ENCODE assay signal across 18 cellular contexts in genomic region chr2:83782122-83782521, GRCh38.
DNase-seq lines count a peak whose midpoint lies in the region; ATAC-seq and TF ChIP-seq lines count a peak whose summit lies in the region.
"Had no signal": no experiment of that assay in that cellular context is flagged by ENCODE, and none has a peak within 500 bp of the region (broad histone marks: within the 10 kb centered on the region; RNA-seq: fewer than 3 reads in every experiment).

No MANE protein-coding gene starts in this region.

- no peak overlapping the region for H3K4me3 Mint-ChIP-seq in GM23338

- H3K9me3 Mint-ChIP-seq in GM23338: no peaks in the 10 kb centered on the region

- peak; percentile 3 for DNase-seq in NCI-H82 (lab: John Stamatoyannopoulos, UW)
- DNase-seq in NCI-H82 treated with DMSO at 0.1 percent for 48 hours (lab: John Stamatoyannopoulos, UW; ENCODE audit: unreplicated experiment): no peak
- peak; percentile 22 for DNase-seq in GM23338 (ENCODE audit: low spot score)
- peak; percentile 7 for DNase-seq in SK-MEL-5 (ENCODE audit: low read depth, low spot score)
- DNase-seq in epithelial cell of esophagus (ENCODE audit: low read depth): peak; percentile 4
- DNase-seq in smooth muscle cell (lab: John Stamatoyannopoulos, UW; ENCODE audit: unreplicated experiment): no peak
- DNase-seq in stimulated activated CD4-positive, alpha-beta T cell treated with anti-CD3 and anti-CD28 coated beads, Interleukin-12 subunit alpha, Interleukin-12 subunit beta, amount 100 ng/mL, for 4 hours: no peak
- no peak for DNase-seq in kidney tubule cell (ENCODE audit: low spot score)
- DNase-seq: Caco-2, HCEC 1CT, Kasumi-1, NCI-H146, NCI-H2107, NCI-H226, NCI-H69, SHP77 had no signal

- peaks cover 6% of the 10 kb centered on the region; the same call in 2 of the 3 replicates for H3K4me1 Mint-ChIP-seq in GM23338

- H3K4me3 ChIP-seq in GM23338 (no peak overlapping the region), epithelial cell of esophagus (ENCODE audit: low read length) (no peak overlapping the region), smooth muscle cell (no peak overlapping the region)
- H3K4me3 ChIP-seq: A549 had no signal

- H3K27me3 Mint-ChIP-seq in GM23338 (ENCODE audit: insufficient read depth, low read depth, poor library complexity): peaks cover 2% of the 10 kb centered on the region

- peak; percentile 40 to 50 for TF ChIP-seq CTCF in GM23338 (conservative IDR thresholded peaks at IDR 0.05; ENCODE audit: low read depth in 2 of 2)
- peak; percentile 8 for TF ChIP-seq CTCF in epithelial cell of esophagus (IDR thresholded peaks at IDR 0.05; ENCODE audit: insufficient read depth, low read depth, low read length, missing control alignments)
- no peak for TF ChIP-seq CTCF in smooth muscle cell (IDR thresholded peaks at IDR 0.05; ENCODE audit: borderline replicate concordance, insufficient read depth, poor library complexity, severe bottlenecking)

- in situ Hi-C loops in SK-MEL-5 (cut with HindIII; ENCODE audit: low pct_unique_long_range_greater_than_20kb, low sequenced_read_pairs): no loop called here

- 0 out of 2 replicates have a peak, but pooled peaks cover 6% of the 10 kb centered on the region for H3K4me1 ChIP-seq in GM23338 (ENCODE audit: insufficient read depth)
- H3K4me1 ChIP-seq in smooth muscle cell (ENCODE audit: low read depth): no peaks in the 10 kb centered on the region
- H3K4me1 ChIP-seq: A549, Caco-2 had no signal

- no peak overlapping the region for H3K9ac ChIP-seq in smooth muscle cell (ENCODE audit: low read depth)

- H3K36me3 ChIP-seq in GM23338 (ENCODE audit: insufficient read depth) (no peaks in the 10 kb centered on the region), smooth muscle cell (ENCODE audit: low read depth) (no peaks in the 10 kb centered on the region)

- H3K36me3 Mint-ChIP-seq in GM23338 (ENCODE audit: low read depth): no peaks in the 10 kb centered on the region

- H2AFZ ChIP-seq in GM23338 (no peak overlapping the region), smooth muscle cell (ENCODE audit: low read depth) (no peak overlapping the region)

- no peak for ATAC-seq in GM23338
- ATAC-seq: A549, Panc1 had no signal

- WGBS in smooth muscle cell (ENCODE audit: low lambda C conversion rate): 68% methylated on average over 4 of the region's 4 CpGs

- no peaks in the 10 kb centered on the region for H3K9me3 ChIP-seq in smooth muscle cell (replicated peaks; ENCODE audit: low read depth)
- H3K9me3 ChIP-seq: A549, Caco-2 had no signal

- H4K20me1 ChIP-seq in GM23338 (replicated peaks; ENCODE audit: insufficient read depth) (no peaks in the 10 kb centered on the region), smooth muscle cell (ENCODE audit: low read depth) (no peaks in the 10 kb centered on the region)

- H3K27me3 ChIP-seq in GM23338 (ENCODE audit: insufficient read depth) (no peaks in the 10 kb centered on the region), smooth muscle cell (ENCODE audit: low read depth) (no peaks in the 10 kb centered on the region)

- H3F3A ChIP-seq in GM23338 (replicated peaks; ENCODE audit: low read depth) (no peaks in the 10 kb centered on the region), smooth muscle cell (ENCODE audit: low read depth) (no peaks in the 10 kb centered on the region)

- H3K79me2 ChIP-seq in GM23338 (replicated peaks; ENCODE audit: insufficient read depth) (no peaks in the 10 kb centered on the region), smooth muscle cell (ENCODE audit: low read depth) (no peaks in the 10 kb centered on the region)

- H3K27ac Mint-ChIP-seq in GM23338: no peak overlapping the region

- no peaks in the 10 kb centered on the region for H3K9me2 ChIP-seq in GM23338 (ENCODE audit: insufficient read depth)

- H3K4me2 ChIP-seq in GM23338 (no peak overlapping the region), smooth muscle cell (no peak overlapping the region)
- H3K4me2 ChIP-seq: A549 had no signal

- no peak overlapping the region for H3K27ac ChIP-seq in GM23338 (ENCODE audit: low read depth)
- H3K27ac ChIP-seq in smooth muscle cell (ENCODE audit: low read depth): no peak overlapping the region
- H3K27ac ChIP-seq: A549 had no signal

TF ChIP-seq in GM23338, 12 proteins besides CTCF, POLR2A, EP300 and RAD21 (continues in another document):
- TF ChIP-seq POLR2AphosphoS5 (IDR thresholded peaks at IDR 0.05; ENCODE audit: low read depth) (no peak), STAT1 (IDR thresholded peaks at IDR 0.05; ENCODE audit: unreplicated experiment) (no peak), ZNF462 (CRISPR knock-in tag; IDR thresholded peaks at IDR 0.05) (no peak), EZH2 (IDR thresholded peaks at IDR 0.05; ENCODE audit: low read depth, unreplicated experiment) (no peak)
- TF ChIP-seq, protein P1, sequence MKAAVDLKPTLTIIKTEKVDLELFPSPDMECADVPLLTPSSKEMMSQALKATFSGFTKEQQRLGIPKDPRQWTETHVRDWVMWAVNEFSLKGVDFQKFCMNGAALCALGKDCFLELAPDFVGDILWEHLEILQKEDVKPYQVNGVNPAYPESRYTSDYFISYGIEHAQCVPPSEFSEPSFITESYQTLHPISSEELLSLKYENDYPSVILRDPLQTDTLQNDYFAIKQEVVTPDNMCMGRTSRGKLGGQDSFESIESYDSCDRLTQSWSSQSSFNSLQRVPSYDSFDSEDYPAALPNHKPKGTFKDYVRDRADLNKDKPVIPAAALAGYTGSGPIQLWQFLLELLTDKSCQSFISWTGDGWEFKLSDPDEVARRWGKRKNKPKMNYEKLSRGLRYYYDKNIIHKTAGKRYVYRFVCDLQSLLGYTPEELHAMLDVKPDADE (IDR thresholded peaks at IDR 0.05): no peak

Comparison
In these comparisons a context has a peak if more than half of its experiments do, and no peak if none do; other contexts are left out.
1. DNase-seq: peak in NCI-H82 (single experiment), GM23338 (single experiment), SK-MEL-5 (single experiment) and epithelial cell of esophagus (single experiment); none in NCI-H82 treated with DMSO at 0.1 percent for 48 hours (single experiment), smooth muscle cell (single experiment), stimulated activated CD4-positive, alpha-beta T cell treated with anti-CD3 and anti-CD28 coated beads, Interleukin-12 subunit alpha, Interleukin-12 subunit beta, amount 100 ng/mL, for 4 hours (single experiment) and kidney tubule cell (single experiment).